Comparison of ENCODE assay signal across 8 cellular contexts in genomic region chr3:120147072-120147871, GRCh38. TPM values are rescaled to one million over a fixed set of nuclear protein-coding genes. Genes with fewer than 3 reads are reported as not detected.
DNase-seq lines count a peak whose midpoint lies in the region; ATAC-seq and TF ChIP-seq lines count a peak whose summit lies in the region.

No MANE protein-coding gene starts in this region.

- peaks cover 8% of the 10 kb centered on the region for H3K4me1 Mint-ChIP-seq in T-helper 2 cell treated with Interferon-gamma antibody and Interleukin-4, amounts not matched to agents 5 μg/mL and 100 μg/mL, for 36 hours (ENCODE audit: low read depth)
- peaks cover 21% of the 10 kb centered on the region for H3K4me1 Mint-ChIP-seq in endothelial cell (ENCODE audit: unreplicated experiment)

- DNase-seq in DMS53 treated with DMSO at 0.1 percent for 48 hours (lab: John Stamatoyannopoulos, UW; ENCODE audit: unreplicated experiment): peak; percentile 87
- peak; percentile 12 for DNase-seq in T-helper 2 cell treated with Interferon-gamma antibody and Interleukin-4, amounts not matched to agents 5 μg/mL and 100 μg/mL, for 36 hours (ENCODE audit: low spot score)
- no peak for DNase-seq in endothelial cell (ENCODE audit: low spot score)
- peak; percentile 26 for DNase-seq in stimulated activated CD4-positive, alpha-beta T cell treated with anti-CD3 and anti-CD28 coated beads, Interleukin-15, amount 100 ng/mL, for 24 hours
- DNase-seq in GF-D8 (lab: John Stamatoyannopoulos, UW): no peak

- no peak overlapping the region for H3K4me3 Mint-ChIP-seq in T-helper 2 cell treated with Interferon-gamma antibody and Interleukin-4, amounts not matched to agents 5 μg/mL and 100 μg/mL, for 36 hours
- peak overlapping the region; percentile 7 for H3K4me3 Mint-ChIP-seq in endothelial cell (ENCODE audit: unreplicated experiment)

- no peaks in the 10 kb centered on the region for H3K36me3 Mint-ChIP-seq in T-helper 2 cell treated with Interferon-gamma antibody and Interleukin-4, amounts not matched to agents 5 μg/mL and 100 μg/mL, for 36 hours (ENCODE audit: low read depth)
- H3K36me3 Mint-ChIP-seq in endothelial cell (ENCODE audit: low read depth, unreplicated experiment): no peaks in the 10 kb centered on the region

- no peaks in the 10 kb centered on the region for H3K27me3 Mint-ChIP-seq in T-helper 2 cell treated with Interferon-gamma antibody and Interleukin-4, amounts not matched to agents 5 μg/mL and 100 μg/mL, for 36 hours (ENCODE audit: low read depth)
- peaks cover 2% of the 10 kb centered on the region for H3K27me3 Mint-ChIP-seq in endothelial cell (ENCODE audit: unreplicated experiment)

- H3K9me3 Mint-ChIP-seq in T-helper 2 cell treated with Interferon-gamma antibody and Interleukin-4, amounts not matched to agents 5 μg/mL and 100 μg/mL, for 36 hours: no peaks in the 10 kb centered on the region
- H3K9me3 Mint-ChIP-seq in endothelial cell (ENCODE audit: unreplicated experiment): no peaks in the 10 kb centered on the region

- ATAC-seq in HG03460 (IDR thresholded peaks at IDR 0.05; ENCODE audit: unreplicated experiment): peak; percentile 47
- no peak for ATAC-seq in HG03108 (IDR thresholded peaks at IDR 0.05; ENCODE audit: unreplicated experiment)
- ATAC-seq in GM21381 (IDR thresholded peaks at IDR 0.05; ENCODE audit: unreplicated experiment): no peak

- TF ChIP-seq CTCF in endothelial cell (IDR thresholded peaks at IDR 0.05; ENCODE audit: unreplicated experiment): no peak

- no peak overlapping the region for H3K27ac Mint-ChIP-seq in T-helper 2 cell treated with Interferon-gamma antibody and Interleukin-4, amounts not matched to agents 5 μg/mL and 100 μg/mL, for 36 hours
- H3K27ac Mint-ChIP-seq in endothelial cell (ENCODE audit: unreplicated experiment): peak overlapping the region; percentile 30

RNA-seq across cellular contexts. Expression of gene GSK3B, which starts 53.0 kb away (rescaled TPM):
- total RNA-seq in endothelial cell (ENCODE audit: unreplicated experiment): 78.6 TPM

Comparison
In these comparisons a context has a peak if more than half of its experiments do, and no peak if none do; other contexts are left out.
1. DNase-seq: peak in DMS53 treated with DMSO at 0.1 percent for 48 hours (single experiment), T-helper 2 cell treated with Interferon-gamma antibody and Interleukin-4, amounts not matched to agents 5 μg/mL and 100 μg/mL, for 36 hours (single experiment) and stimulated activated CD4-positive, alpha-beta T cell treated with anti-CD3 and anti-CD28 coated beads, Interleukin-15, amount 100 ng/mL, for 24 hours (single experiment); none in endothelial cell (single experiment) and GF-D8 (single experiment).